20 cellular contexts compared by ENCODE assay signal in the genomic region with DNA sequence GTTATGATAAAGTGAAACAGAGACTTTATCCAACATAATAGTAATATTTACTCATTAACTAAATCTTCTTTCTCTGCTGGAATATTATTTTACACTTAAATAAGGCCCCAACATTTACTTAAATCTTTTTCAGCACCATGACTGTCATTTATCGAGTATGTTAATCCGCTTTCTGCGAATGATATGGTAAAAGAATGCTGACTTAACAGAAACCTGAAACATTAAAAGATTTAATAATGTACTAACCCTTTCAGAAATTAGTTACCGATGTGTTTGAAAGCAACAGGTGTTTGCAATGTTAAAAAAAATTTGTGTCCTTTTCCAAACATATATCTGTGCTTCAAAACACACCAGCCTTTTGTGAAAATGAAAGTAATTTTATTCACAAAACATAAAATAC.
DNase-seq lines count a peak whose midpoint lies in the region; ATAC-seq, FAIRE-seq and TF ChIP-seq lines count a peak whose summit lies in the region.
"Had no signal": no experiment of that assay in that cellular context is flagged by ENCODE, and none has a peak within 500 bp of the region (broad histone marks: within the 10 kb centered on the region; RNA-seq: fewer than 3 reads in every experiment).

No MANE protein-coding gene starts in this region.

- 0 out of 3 replicates have a peak, but pooled peaks cover 4% of the 10 kb centered on the region for H3K4me1 ChIP-seq in A549
- peaks cover 15% of the 10 kb centered on the region for H3K4me1 ChIP-seq in HEK293 (ENCODE audit: control insufficient read depth, insufficient read depth, low read length)
- no peaks in the 10 kb centered on the region for H3K4me1 ChIP-seq in MM.1S (ENCODE audit: low read length)
- no peaks in the 10 kb centered on the region for H3K4me1 ChIP-seq in GM12878 (ENCODE audit: control insufficient read depth, insufficient read depth, low read length)
- H3K4me1 ChIP-seq: BLaER1, Caco-2 had no signal

- intact Hi-C loops in GM12878 (cut with micrococcal nuclease; ENCODE audit: unreplicated experiment): no loop called here

- H3K9me3 ChIP-seq in A549 (no peaks in the 10 kb centered on the region), HEK293 (ENCODE audit: control insufficient read depth, insufficient read depth, low read depth, low read length) (no peaks in the 10 kb centered on the region), MM.1S (replicated peaks; ENCODE audit: insufficient read depth, low read length) (no peaks in the 10 kb centered on the region), GM12878 (replicated peaks; ENCODE audit: control insufficient read depth, insufficient read depth, low read length) (no peaks in the 10 kb centered on the region)
- H3K9me3 ChIP-seq: BLaER1, Caco-2 had no signal

- peaks cover 3% of the 10 kb centered on the region for H3K36me3 Mint-ChIP-seq in mesothelial cell of epicardium
- H3K36me3 Mint-ChIP-seq in activated CD8-positive, alpha-beta T cell treated with anti-CD3 and anti-CD28 coated beads, Interleukin-2, amount 10 ng/mL, durations not matched to agents 7 days and 5 days (ENCODE audit: low read depth): no peaks in the 10 kb centered on the region
- H3K36me3 Mint-ChIP-seq: CD8-positive, alpha-beta T cell had no signal

- H2AFZ ChIP-seq in MM.1S (ENCODE audit: low read length): no peak overlapping the region
- H2AFZ ChIP-seq in GM12878 (ENCODE audit: control insufficient read depth, low read depth, low read length): peak overlapping the region; percentile 26
- H2AFZ ChIP-seq: GM23338 had no signal

- DNase-seq in A549 (ENCODE audit: low read depth in 1 of 2, low spot score in 1 of 2) (no peak), MM.1S (peak; percentile 10), GM12878 (ENCODE audit: low read depth, low spot score) (no peak), mesothelial cell of epicardium (ENCODE audit: low spot score in 2 of 2, unreplicated experiment in 2 of 2) (no peak), NCI-H1417 (lab: John Stamatoyannopoulos, UW) (no peak)
- no peak for DNase-seq in activated CD8-positive, alpha-beta T cell treated with anti-CD3 and anti-CD28 coated beads, Interleukin-2, amount 10 ng/mL, durations not matched to agents 7 days and 5 days
- DNase-seq: 8988T; Caco-2; CD4-positive, CD25-positive, alpha-beta regulatory T cell; CD8-positive, alpha-beta T cell; DMS153; DND-41; H9; HFFc6 had no signal

- no peaks in the 10 kb centered on the region for H3K9me2 ChIP-seq in MM.1S (replicated peaks; ENCODE audit: insufficient read depth, low read length)

- peak; percentile 43 for FAIRE-seq in A549 (lab: Jason Lieb, UNC)
- peak; percentile 78 for FAIRE-seq in GM12878 (lab: Jason Lieb, UNC)
- FAIRE-seq: GM18507 had no signal

- ATAC-seq in A549 (no peak), GM12878 (no peak)
- no peak for ATAC-seq in activated CD8-positive, alpha-beta T cell treated with anti-CD3 and anti-CD28 coated beads, Interleukin-2, amount 10 ng/mL, durations not matched to agents 7 days and 5 days
- ATAC-seq: CD8-positive, alpha-beta T cell; GM23338; HCT116 had no signal

- no peak overlapping the region for H3K27ac Mint-ChIP-seq in mesothelial cell of epicardium
- no peak overlapping the region for H3K27ac Mint-ChIP-seq in activated CD8-positive, alpha-beta T cell treated with anti-CD3 and anti-CD28 coated beads, Interleukin-2, amount 10 ng/mL, durations not matched to agents 7 days and 5 days
- H3K27ac Mint-ChIP-seq: CD4-positive, CD25-positive, alpha-beta regulatory T cell; CD8-positive, alpha-beta T cell; GM23338; H9; HFFc6 had no signal

- no peak overlapping the region for H3K27ac ChIP-seq in A549
- H3K27ac ChIP-seq in HEK293 (ENCODE audit: extremely low read depth, low read depth, low read length): no peak overlapping the region
- H3K27ac ChIP-seq in MM.1S (ENCODE audit: low read length): no peak overlapping the region
- H3K27ac ChIP-seq in GM12878 (ENCODE audit: control insufficient read depth, insufficient read depth): no peak overlapping the region
- H3K27ac ChIP-seq: BLaER1, C4-2B had no signal

- BruUV-seq in GM12878 (replicated peaks; lab: Mats Ljungman, UMichigan): no TSS peak

- H3K4me2 ChIP-seq in A549 (no peak overlapping the region), MM.1S (ENCODE audit: low read depth, low read length) (no peak overlapping the region), GM12878 (ENCODE audit: control insufficient read depth, insufficient read depth) (no peak overlapping the region)
- H3K4me2 ChIP-seq: BLaER1, GM23338 had no signal

- H3F3A ChIP-seq in MM.1S (ENCODE audit: insufficient read depth, low read length): 0 out of 2 replicates have a peak, but pooled peaks cover 3% of the 10 kb centered on the region

- H3K27me3 ChIP-seq in MM.1S (replicated peaks; ENCODE audit: insufficient read depth, low read length) (no peaks in the 10 kb centered on the region), GM12878 (replicated peaks in 1 of 2; ENCODE audit: control insufficient read depth in 2 of 2, insufficient read depth in 2 of 2, low read length in 1 of 2) (no peaks in the 10 kb centered on the region)
- H3K27me3 ChIP-seq: BLaER1 had no signal

- CTCF ChIA-PET in A549 (lab: Yijun Ruan, JAX): no interaction called here
- CTCF ChIA-PET in HEK293 (lab: Yijun Ruan, JAX): interaction anchor here (0.7 kb wide), 1 partner anchor 436 kb away, joined by 3 read pairs; no protein-coding TSS in a partner anchor
- CTCF ChIA-PET in GM12878 (lab: Yijun Ruan, JAX): interaction anchor here (0.8 to 2.7 kb wide), 3 partner anchors 9 to 304 kb away, joined by 3 to 15 read pairs (median 3); no protein-coding TSS in a partner anchor
- CTCF ChIA-PET in activated CD8-positive, alpha-beta T cell treated with anti-CD3 and anti-CD28 coated beads, Interleukin-2, amount 10 ng/mL, durations not matched to agents 7 days and 5 days (lab: Charles Lee): interaction anchor here (0.9 to 1.2 kb wide), 2 partner anchors 8 to 304 kb away, joined by 3 to 4 read pairs; no protein-coding TSS in a partner anchor

- H3K79me2 ChIP-seq in MM.1S (ENCODE audit: low read length) (no peaks in the 10 kb centered on the region), GM12878 (ENCODE audit: control insufficient read depth, insufficient read depth, low read length) (no peaks in the 10 kb centered on the region)

- TF ChIP-seq POLR2A in A549 (IDR thresholded peaks at IDR 0.05; ENCODE audit: low read length): no peak
- TF ChIP-seq POLR2A in GM12878 (IDR thresholded peaks at IDR 0.05; ENCODE audit: low read depth, low read length): no peak

- SMC1A ChIA-PET in GM12878 (lab: Charles Lee; ENCODE audit: uncharacterized antibody, unreplicated experiment): interaction anchor here (1.3 kb wide), 1 partner anchor 13 kb away, joined by 3 read pairs; no protein-coding TSS in a partner anchor

- H3K36me3 ChIP-seq in HEK293 (ENCODE audit: control insufficient read depth in 2 of 2, insufficient read depth in 1 of 2, low read length in 2 of 2): no peaks in the 10 kb centered on the region
- no peaks in the 10 kb centered on the region for H3K36me3 ChIP-seq in MM.1S (replicated peaks; ENCODE audit: insufficient read depth, low read length)
- H3K36me3 ChIP-seq in GM12878 (ENCODE audit: control insufficient read depth in 2 of 2, insufficient read depth in 2 of 2, low read length in 1 of 2): no peaks in the 10 kb centered on the region
- H3K36me3 ChIP-seq: BLaER1 had no signal

- in situ Hi-C loops in GM12878 (cut with MboI): no loop called here

- no peak overlapping the region for H3K4me3 Mint-ChIP-seq in mesothelial cell of epicardium
- H3K4me3 Mint-ChIP-seq in activated CD8-positive, alpha-beta T cell treated with anti-CD3 and anti-CD28 coated beads, Interleukin-2, amount 10 ng/mL, durations not matched to agents 7 days and 5 days: no peak overlapping the region
- H3K4me3 Mint-ChIP-seq: CD4-positive, CD25-positive, alpha-beta regulatory T cell; CD8-positive, alpha-beta T cell; GM23338; H9; HFFc6 had no signal

- H3K27me3 Mint-ChIP-seq in mesothelial cell of epicardium (ENCODE audit: low read depth): peaks cover 5% of the 10 kb centered on the region
- peaks cover 13% of the 10 kb centered on the region for H3K27me3 Mint-ChIP-seq in activated CD8-positive, alpha-beta T cell treated with anti-CD3 and anti-CD28 coated beads, Interleukin-2, amount 10 ng/mL, durations not matched to agents 7 days and 5 days (ENCODE audit: low read depth)

- H3K9me3 Mint-ChIP-seq in mesothelial cell of epicardium: no peaks in the 10 kb centered on the region
- no peaks in the 10 kb centered on the region for H3K9me3 Mint-ChIP-seq in activated CD8-positive, alpha-beta T cell treated with anti-CD3 and anti-CD28 coated beads, Interleukin-2, amount 10 ng/mL, durations not matched to agents 7 days and 5 days (ENCODE audit: insufficient read depth)
- H3K9me3 Mint-ChIP-seq: CD4-positive, CD25-positive, alpha-beta regulatory T cell; CD8-positive, alpha-beta T cell; GM23338; H9; HFFc6 had no signal

- H4K20me1 ChIP-seq in MM.1S (ENCODE audit: insufficient read depth, low read length) (no peaks in the 10 kb centered on the region), GM12878 (ENCODE audit: control insufficient read depth, insufficient read depth) (no peaks in the 10 kb centered on the region)
- H4K20me1 ChIP-seq: BLaER1 had no signal

- TF ChIP-seq RAD21 in A549 (conservative IDR thresholded peaks at IDR 0.05 in 1 of 2, IDR thresholded peaks at IDR 0.05 in 1 of 2) (no peak), GM12878 (IDR thresholded peaks at IDR 0.05; ENCODE audit: insufficient read depth, low read depth, low read length) (no peak)

- RAD21 ChIA-PET in GM12878 (lab: Charles Lee; ENCODE audit: unreplicated experiment): no interaction called here

- no peak overlapping the region for H3K4me3 ChIP-seq in A549
- H3K4me3 ChIP-seq in HEK293 (ENCODE audit: low read depth, low read length): no peak overlapping the region
- no peak overlapping the region for H3K4me3 ChIP-seq in MM.1S (ENCODE audit: low read length)
- H3K4me3 ChIP-seq in GM12878: no peak overlapping the region
- H3K4me3 ChIP-seq: BLaER1, GM23338 had no signal

- TF ChIP-seq EP300 in A549 (IDR thresholded peaks at IDR 0.05) (no peak), GM12878 (IDR thresholded peaks at IDR 0.05; ENCODE audit: borderline replicate concordance in 1 of 2, control insufficient read depth in 1 of 2, low read depth in 2 of 2, low read length in 2 of 2) (no peak)

- H3K9ac ChIP-seq in MM.1S (ENCODE audit: low read length) (no peak overlapping the region), GM12878 (ENCODE audit: control insufficient read depth, insufficient read depth, low read length) (no peak overlapping the region)
- H3K9ac ChIP-seq: BLaER1 had no signal

- 93% methylated on average over 4 of the region's 4 CpGs for WGBS in A549 (ENCODE audit: missing lambda C conversion rate)
- WGBS in GM12878 (ENCODE audit: insufficient coverage, insufficient replicate concordance, low lambda C conversion rate, missing lambda C conversion rate): 88% methylated on average over 4 of the region's 4 CpGs

- TF ChIP-seq CTCF in A549 (IDR thresholded peaks at IDR 0.05): no peak
- TF ChIP-seq CTCF in HEK293 (tag by site-specific recombination; IDR thresholded peaks at IDR 0.05): no peak
- TF ChIP-seq CTCF in MM.1S (IDR thresholded peaks at IDR 0.05; ENCODE audit: low read length): no peak
- TF ChIP-seq CTCF in GM12878 (IDR thresholded peaks at IDR 0.05 in 2 of 3, conservative IDR thresholded peaks at IDR 0.05 in 1 of 3; ENCODE audit: control insufficient read depth in 2 of 3, extremely low read depth in 1 of 3, insufficient read depth in 1 of 3, low read depth in 3 of 3, low read length in 3 of 3): no peak
- no peak for TF ChIP-seq CTCF in mesothelial cell of epicardium (IDR thresholded peaks at IDR 0.05; ENCODE audit: unreplicated experiment)

- POLR2A ChIA-PET in A549 (lab: Yijun Ruan, JAX) (no interaction called here), HEK293 (lab: Yijun Ruan, JAX) (no interaction called here), GM12878 (lab: Charles Lee) (no interaction called here)
- POLR2A ChIA-PET in activated CD8-positive, alpha-beta T cell treated with anti-CD3 and anti-CD28 coated beads, Interleukin-2, amount 10 ng/mL, durations not matched to agents 7 days and 5 days (lab: Charles Lee): no interaction called here

- peaks cover 20% of the 10 kb centered on the region for H3K4me1 Mint-ChIP-seq in mesothelial cell of epicardium
- H3K4me1 Mint-ChIP-seq in activated CD8-positive, alpha-beta T cell treated with anti-CD3 and anti-CD28 coated beads, Interleukin-2, amount 10 ng/mL, durations not matched to agents 7 days and 5 days (ENCODE audit: low read depth): no peaks in the 10 kb centered on the region
